Comparison of ENCODE assay signal across 20 cellular contexts in genomic region chr9:33404782-33405362, GRCh38. TPM values are rescaled to one million over a fixed set of nuclear protein-coding genes. Genes with fewer than 3 reads are reported as not detected.
DNase-seq lines count a peak whose midpoint lies in the region; ATAC-seq, FAIRE-seq and TF ChIP-seq lines count a peak whose summit lies in the region.
"Had no signal": no experiment of that assay in that cellular context is flagged by ENCODE, and none has a peak within 500 bp of the region (broad histone marks: within the 10 kb centered on the region; RNA-seq: fewer than 3 reads in every experiment).

No MANE protein-coding gene starts in this region.

- intact Hi-C loops in heart right ventricle (cut with DNase I): loop anchor here in 5 of 10 donors (2.0 to 10.0 kb wide), 6 partner anchors 33 to 110 kb away; partner anchors contain the start of gene AQP3 (in 2 of the 5)
- intact Hi-C loops in Right ventricle myocardium inferior (cut with DNase I): loop anchor here (5.0 kb wide), 1 partner anchor 62 kb away; no protein-coding TSS in a partner anchor
- intact Hi-C loops in PC-9 (cut with micrococcal nuclease; ENCODE audit: unreplicated experiment): no loop called here

- H3K4me2 ChIP-seq in PC-9: no peak overlapping the region

- no peaks in the 10 kb centered on the region for H3K9me2 ChIP-seq in PC-9 (ENCODE audit: insufficient read depth)

- H3K36me3 ChIP-seq in heart right ventricle (peaks cover 0 to 6% (median 0%) of the 10 kb centered on the region in 9 donors), bronchial epithelial cell (ENCODE audit: control insufficient read depth, insufficient read depth, low read length) (no peaks in the 10 kb centered on the region), PC-9 (ENCODE audit: low read depth) (no peaks in the 10 kb centered on the region)
- H3K36me3 ChIP-seq: sigmoid colon, vagina had no signal

- H3K9me3 ChIP-seq in heart right ventricle (no peaks in the 10 kb centered on the region), PC-9 (ENCODE audit: insufficient read depth, low read depth) (no peaks in the 10 kb centered on the region)
- H3K9me3 ChIP-seq: sigmoid colon, vagina had no signal

- WGBS in heart right ventricle, 2 donors: 90% methylated on average over 4 of the region's 4 CpGs

- in situ Hi-C loops in GM13976 (cut with MboI; ENCODE audit: low sequenced_read_pairs, unreplicated experiment): no loop called here

- no TSS peak for BruUV-seq in PC-9 (replicated peaks; lab: Mats Ljungman, UMichigan)

- CTCF ChIA-PET in PC-9 (lab: Charles Lee): interaction anchor here (0.6 to 2.5 kb wide), 5 partner anchors 11 to 219 kb away, joined by 3 to 9 read pairs (median 7); partner anchors contain the start of gene NOL6

- H3K79me2 ChIP-seq in PC-9 (ENCODE audit: low read depth): no peaks in the 10 kb centered on the region

- no peak for DNase-seq in heart right ventricle
- no peak for DNase-seq in Right ventricle myocardium inferior (ENCODE audit: missing footprints)
- DNase-seq in bronchial epithelial cell (ENCODE audit: low read depth): peak; percentile 39
- DNase-seq in myocyte (ENCODE audit: low read depth): peak; percentile 21
- DNase-seq in HCEC 1CT: no peak
- no peak for DNase-seq in central memory CD4-positive, alpha-beta T cell
- no peak for DNase-seq in GM13976 (ENCODE audit: low spot score)
- DNase-seq in PC-9: no peak
- DNase-seq: activated B cell treated with CpG ODN at 0.5 μM for 24 hours; activated CD8-positive, alpha-beta memory T cell treated with anti-CD3 and anti-CD28 coated beads, Interleukin-2, amount 10 ng/mL, durations not matched to agents 7 days and 5 days; activated naive CD4-positive, alpha-beta T cell treated with anti-CD3 and anti-CD28 coated beads for 36 hours; cerebellar nuclear complex; DMS 273 treated with DMSO at 0.1 percent for 48 hours; kidney glomerular epithelial cell; NCI-H2171 treated with DMSO at 0.1 percent for 48 hours; nephron progenitor cell; sigmoid colon had no signal

- H3F3A ChIP-seq in PC-9 (ENCODE audit: insufficient read depth, low read depth): no peaks in the 10 kb centered on the region; the same call in 1 of the 2 replicates

- H3K4me1 ChIP-seq in heart right ventricle: peaks cover 10 to 59% (median 39%) of the 10 kb centered on the region in 9 donors
- H3K4me1 ChIP-seq in PC-9 (replicated peaks; ENCODE audit: insufficient read depth): no peaks in the 10 kb centered on the region
- H3K4me1 ChIP-seq: sigmoid colon had no signal

- FAIRE-seq in bronchial epithelial cell (lab: Jason Lieb, UNC): no peak

- ATAC-seq in heart right ventricle (peak in 6 of 8 donors; percentile 16 to 61 (median 42)), Right ventricle myocardium inferior (no peak)
- ATAC-seq: activated CD8-positive, alpha-beta memory T cell treated with anti-CD3 and anti-CD28 coated beads, Interleukin-2, amount 10 ng/mL, durations not matched to agents 7 days and 5 days; stimulated activated memory B cell treated with anti-CD40 and anti-IgM and Interleukin-4, amounts not matched to agents 10 μg/mL and 1 μg/mL and 100 μg/mL, for 72 hours had no signal

- H3K4me3 ChIP-seq in heart right ventricle: no peak overlapping the region
- no peak overlapping the region for H3K4me3 ChIP-seq in bronchial epithelial cell (ENCODE audit: low read depth, low read length)
- no peak overlapping the region for H3K4me3 ChIP-seq in PC-9
- H3K4me3 ChIP-seq: sigmoid colon, vagina had no signal

- H3K27ac ChIP-seq in heart right ventricle (peak overlapping the region in 8 of 10 donors; percentile 84 to 96 (median 92)), PC-9 (no peak overlapping the region)
- H3K27ac ChIP-seq: sigmoid colon, vagina had no signal

- no peaks in the 10 kb centered on the region for H4K20me1 ChIP-seq in PC-9 (ENCODE audit: insufficient read depth)

- TF ChIP-seq CTCF in heart right ventricle (IDR thresholded peaks at IDR 0.05) (no peak), bronchial epithelial cell (IDR thresholded peaks at IDR 0.05; ENCODE audit: insufficient read depth, low read length, severe bottlenecking) (peak; percentile 10), GM13976 (IDR thresholded peaks at IDR 0.05; ENCODE audit: borderline replicate concordance, control extremely low read depth, extremely low read depth, insufficient read depth, missing control alignments) (no peak), PC-9 (conservative IDR thresholded peaks at IDR 0.05) (no peak)

- POLR2A ChIA-PET in PC-9 (lab: Charles Lee; ENCODE audit: unreplicated experiment): no interaction called here

- no peak overlapping the region for H2AFZ ChIP-seq in PC-9

- no peaks in the 10 kb centered on the region for H3K27me3 ChIP-seq in heart right ventricle
- H3K27me3 ChIP-seq in bronchial epithelial cell (ENCODE audit: control insufficient read depth, insufficient read depth, low read length): no peaks in the 10 kb centered on the region
- no peaks in the 10 kb centered on the region for H3K27me3 ChIP-seq in PC-9 (ENCODE audit: insufficient read depth, low read depth)
- H3K27me3 ChIP-seq: sigmoid colon, vagina had no signal

RNA-seq across cellular contexts. Expression of gene AQP7, which starts 2.5 kb away (rescaled TPM):
- 100 to 1,000 TPM in 9 of 10 donors, 10 to 100 TPM in 1; 80.2 to 250 (median 133) TPM for total RNA-seq in heart right ventricle
- 100 to 1,000 TPM in 1 of 2 donors, 10 to 100 TPM in 1; 28.2 to 255 TPM for polyA plus RNA-seq in heart right ventricle
- 147 TPM for total RNA-seq in Right ventricle myocardium inferior
- not detected in 2 replicates for total RNA-seq in bronchial epithelial cell
- total RNA-seq in myocyte: 0.10 and 0.48 TPM in 2 replicates
- 0.35 TPM for polyA plus RNA-seq in myocyte (2012)
- 0.59 TPM in 1 of 2 replicates, not detected in the other for total RNA-seq in PC-9 (2021)
- total RNA-seq: activated B cell treated with CpG ODN at 0.5 μM for 24 hours; activated CD8-positive, alpha-beta memory T cell treated with anti-CD3 and anti-CD28 coated beads, Interleukin-2, amount 10 ng/mL, durations not matched to agents 7 days and 5 days; activated naive CD4-positive, alpha-beta T cell treated with anti-CD3 and anti-CD28 coated beads for 36 hours had no signal
- polyA plus RNA-seq: IgD-negative memory B cell had no signal

RNA-seq across cellular contexts. Expression of gene AQP3, which starts 42.5 kb away (rescaled TPM):
- total RNA-seq in heart right ventricle: 10 to 100 TPM in 5 of 10 donors, 1 to 10 TPM in 5; 1.9 to 37.2 (median 10.1) TPM
- polyA plus RNA-seq in heart right ventricle: 10 to 100 TPM in 1 of 2 donors, 1 to 10 TPM in 1; 9.2 to 14.4 TPM
- 16.3 TPM for total RNA-seq in Right ventricle myocardium inferior
- 47.7 and 363 TPM in 2 replicates for total RNA-seq in bronchial epithelial cell
- total RNA-seq in myocyte: 89.2 and 113 TPM in 2 replicates
- 19.0 TPM for polyA plus RNA-seq in myocyte (2012)
- total RNA-seq in PC-9 (2021): 9.9 and 15.3 TPM in 2 replicates

Comparison
In these comparisons a context has a peak if more than half of its experiments do, and no peak if none do; other contexts are left out.
1. DNase-seq: peak in bronchial epithelial cell (single experiment) and myocyte (single experiment); none in heart right ventricle (0 of 2), Right ventricle myocardium inferior (single experiment), HCEC 1CT (single experiment), central memory CD4-positive, alpha-beta T cell (single experiment), GM13976 (single experiment) and PC-9 (0 of 2).
2. RNA of gene AQP7, which starts 2.5 kb away (total RNA-seq): 80.2 to 250 TPM in heart right ventricle and 147 TPM in Right ventricle myocardium inferior (single experiment); 0.59 TPM in PC-9, 0.10 to 0.48 TPM in myocyte and not detected in bronchial epithelial cell; every median in the first group is over 10 times any median in the second.